1 cellular context compared by ENCODE assay signal in the genomic region with DNA sequence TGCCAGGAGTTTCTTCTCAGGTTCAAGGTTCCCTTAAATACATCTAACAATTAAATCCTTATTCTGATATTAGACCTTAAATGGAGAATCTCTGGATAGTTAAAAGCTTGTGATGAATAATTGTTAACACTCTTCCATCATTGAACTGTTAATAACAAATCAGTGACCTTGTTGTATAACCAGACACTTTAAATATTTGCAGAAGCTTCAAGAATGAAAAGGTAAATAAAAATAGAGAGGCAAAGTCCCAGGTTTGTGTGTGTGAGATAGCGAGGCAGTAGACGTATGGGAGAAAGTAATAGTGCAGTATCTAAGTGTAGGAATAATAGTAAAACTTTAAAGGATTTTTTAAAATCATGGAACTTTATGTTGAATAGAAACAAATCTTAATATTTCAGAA.
TF ChIP-seq lines count a peak whose summit lies in the region.

No MANE protein-coding gene starts in this region.

TF ChIP-seq in HepG2, 621 proteins besides CTCF, POLR2A, EP300 and RAD21 (continued from another document and continues in another):
- TF ChIP-seq, protein P1, sequence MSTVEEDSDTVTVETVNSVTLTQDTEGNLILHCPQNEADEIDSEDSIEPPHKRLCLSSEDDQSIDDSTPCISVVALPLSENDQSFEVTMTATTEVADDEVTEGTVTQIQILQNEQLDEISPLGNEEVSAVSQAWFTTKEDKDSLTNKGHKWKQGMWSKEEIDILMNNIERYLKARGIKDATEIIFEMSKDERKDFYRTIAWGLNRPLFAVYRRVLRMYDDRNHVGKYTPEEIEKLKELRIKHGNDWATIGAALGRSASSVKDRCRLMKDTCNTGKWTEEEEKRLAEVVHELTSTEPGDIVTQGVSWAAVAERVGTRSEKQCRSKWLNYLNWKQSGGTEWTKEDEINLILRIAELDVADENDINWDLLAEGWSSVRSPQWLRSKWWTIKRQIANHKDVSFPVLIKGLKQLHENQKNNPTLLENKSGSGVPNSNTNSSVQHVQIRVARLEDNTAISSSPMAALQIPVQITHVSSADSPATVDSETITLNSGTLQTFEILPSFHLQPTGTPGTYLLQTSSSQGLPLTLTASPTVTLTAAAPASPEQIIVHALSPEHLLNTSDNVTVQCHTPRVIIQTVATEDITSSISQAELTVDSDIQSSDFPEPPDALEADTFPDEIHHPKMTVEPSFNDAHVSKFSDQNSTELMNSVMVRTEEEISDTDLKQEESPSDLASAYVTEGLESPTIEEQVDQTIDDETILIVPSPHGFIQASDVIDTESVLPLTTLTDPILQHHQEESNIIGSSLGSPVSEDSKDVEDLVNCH (CRISPR knock-in tag; IDR thresholded peaks at IDR 0.05) = no peak
- TF ChIP-seq HOXA5 (CRISPR knock-in tag; IDR thresholded peaks at IDR 0.05) (no peak), NFIC (IDR thresholded peaks at IDR 0.05; ENCODE audit: low read length) (peak; percentile 34; the same call in 1 of the 2 replicates), RFX1 (IDR thresholded peaks at IDR 0.05) (no peak), ZNF775 (CRISPR knock-in tag; IDR thresholded peaks at IDR 0.05; ENCODE audit: borderline replicate concordance) (no peak), DNMT3B (CRISPR knock-in tag; conservative IDR thresholded peaks at IDR 0.05) (no peak), ZNF746 (CRISPR knock-in tag; IDR thresholded peaks at IDR 0.05) (no peak), ZNF251 (CRISPR knock-in tag; IDR thresholded peaks at IDR 0.05) (no peak), KLF16 (CRISPR knock-in tag; IDR thresholded peaks at IDR 0.05) (no peak), ZNF547 (CRISPR knock-in tag; IDR thresholded peaks at IDR 0.05) (no peak), KLF6 (CRISPR knock-in tag; IDR thresholded peaks at IDR 0.05) (no peak), ASH2L (IDR thresholded peaks at IDR 0.05; ENCODE audit: insufficient read length, low read depth, low read length) (no peak), MIXL1 (CRISPR knock-in tag; IDR thresholded peaks at IDR 0.05) (peak; percentile 60), ZFAT (CRISPR knock-in tag; conservative IDR thresholded peaks at IDR 0.05) (no peak), SMARCE1 (IDR thresholded peaks at IDR 0.05; ENCODE audit: borderline replicate concordance) (no peak), ZNF143 (CRISPR knock-in tag; IDR thresholded peaks at IDR 0.05) (no peak), SNAI1 (CRISPR knock-in tag; IDR thresholded peaks at IDR 0.05; ENCODE audit: borderline replicate concordance) (no peak), ZNF33A (CRISPR knock-in tag; IDR thresholded peaks at IDR 0.05; ENCODE audit: borderline replicate concordance) (no peak), ATAD3A (CRISPR knock-in tag; IDR thresholded peaks at IDR 0.05) (no peak), FOXA1 (IDR thresholded peaks at IDR 0.05) (no peak), FOXA1 (CRISPR knock-in tag; IDR thresholded peaks at IDR 0.05) (no peak), SOX5 (CRISPR knock-in tag; IDR thresholded peaks at IDR 0.05; ENCODE audit: borderline replicate concordance) (no peak; the same call in 1 of the 2 replicates), KDM3A (CRISPR knock-in tag; IDR thresholded peaks at IDR 0.05; ENCODE audit: low read depth) (no peak), ZNF30 (CRISPR knock-in tag; IDR thresholded peaks at IDR 0.05) (no peak)
- TF ChIP-seq, protein P2, sequence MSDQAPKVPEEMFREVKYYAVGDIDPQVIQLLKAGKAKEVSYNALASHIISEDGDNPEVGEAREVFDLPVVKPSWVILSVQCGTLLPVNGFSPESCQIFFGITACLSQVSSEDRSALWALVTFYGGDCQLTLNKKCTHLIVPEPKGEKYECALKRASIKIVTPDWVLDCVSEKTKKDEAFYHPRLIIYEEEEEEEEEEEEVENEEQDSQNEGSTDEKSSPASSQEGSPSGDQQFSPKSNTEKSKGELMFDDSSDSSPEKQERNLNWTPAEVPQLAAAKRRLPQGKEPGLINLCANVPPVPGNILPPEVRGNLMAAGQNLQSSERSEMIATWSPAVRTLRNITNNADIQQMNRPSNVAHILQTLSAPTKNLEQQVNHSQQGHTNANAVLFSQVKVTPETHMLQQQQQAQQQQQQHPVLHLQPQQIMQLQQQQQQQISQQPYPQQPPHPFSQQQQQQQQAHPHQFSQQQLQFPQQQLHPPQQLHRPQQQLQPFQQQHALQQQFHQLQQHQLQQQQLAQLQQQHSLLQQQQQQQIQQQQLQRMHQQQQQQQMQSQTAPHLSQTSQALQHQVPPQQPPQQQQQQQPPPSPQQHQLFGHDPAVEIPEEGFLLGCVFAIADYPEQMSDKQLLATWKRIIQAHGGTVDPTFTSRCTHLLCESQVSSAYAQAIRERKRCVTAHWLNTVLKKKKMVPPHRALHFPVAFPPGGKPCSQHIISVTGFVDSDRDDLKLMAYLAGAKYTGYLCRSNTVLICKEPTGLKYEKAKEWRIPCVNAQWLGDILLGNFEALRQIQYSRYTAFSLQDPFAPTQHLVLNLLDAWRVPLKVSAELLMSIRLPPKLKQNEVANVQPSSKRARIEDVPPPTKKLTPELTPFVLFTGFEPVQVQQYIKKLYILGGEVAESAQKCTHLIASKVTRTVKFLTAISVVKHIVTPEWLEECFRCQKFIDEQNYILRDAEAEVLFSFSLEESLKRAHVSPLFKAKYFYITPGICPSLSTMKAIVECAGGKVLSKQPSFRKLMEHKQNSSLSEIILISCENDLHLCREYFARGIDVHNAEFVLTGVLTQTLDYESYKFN (CRISPR knock-in tag; conservative IDR thresholded peaks at IDR 0.05) = peak; percentile 69
- TF ChIP-seq, protein P3, sequence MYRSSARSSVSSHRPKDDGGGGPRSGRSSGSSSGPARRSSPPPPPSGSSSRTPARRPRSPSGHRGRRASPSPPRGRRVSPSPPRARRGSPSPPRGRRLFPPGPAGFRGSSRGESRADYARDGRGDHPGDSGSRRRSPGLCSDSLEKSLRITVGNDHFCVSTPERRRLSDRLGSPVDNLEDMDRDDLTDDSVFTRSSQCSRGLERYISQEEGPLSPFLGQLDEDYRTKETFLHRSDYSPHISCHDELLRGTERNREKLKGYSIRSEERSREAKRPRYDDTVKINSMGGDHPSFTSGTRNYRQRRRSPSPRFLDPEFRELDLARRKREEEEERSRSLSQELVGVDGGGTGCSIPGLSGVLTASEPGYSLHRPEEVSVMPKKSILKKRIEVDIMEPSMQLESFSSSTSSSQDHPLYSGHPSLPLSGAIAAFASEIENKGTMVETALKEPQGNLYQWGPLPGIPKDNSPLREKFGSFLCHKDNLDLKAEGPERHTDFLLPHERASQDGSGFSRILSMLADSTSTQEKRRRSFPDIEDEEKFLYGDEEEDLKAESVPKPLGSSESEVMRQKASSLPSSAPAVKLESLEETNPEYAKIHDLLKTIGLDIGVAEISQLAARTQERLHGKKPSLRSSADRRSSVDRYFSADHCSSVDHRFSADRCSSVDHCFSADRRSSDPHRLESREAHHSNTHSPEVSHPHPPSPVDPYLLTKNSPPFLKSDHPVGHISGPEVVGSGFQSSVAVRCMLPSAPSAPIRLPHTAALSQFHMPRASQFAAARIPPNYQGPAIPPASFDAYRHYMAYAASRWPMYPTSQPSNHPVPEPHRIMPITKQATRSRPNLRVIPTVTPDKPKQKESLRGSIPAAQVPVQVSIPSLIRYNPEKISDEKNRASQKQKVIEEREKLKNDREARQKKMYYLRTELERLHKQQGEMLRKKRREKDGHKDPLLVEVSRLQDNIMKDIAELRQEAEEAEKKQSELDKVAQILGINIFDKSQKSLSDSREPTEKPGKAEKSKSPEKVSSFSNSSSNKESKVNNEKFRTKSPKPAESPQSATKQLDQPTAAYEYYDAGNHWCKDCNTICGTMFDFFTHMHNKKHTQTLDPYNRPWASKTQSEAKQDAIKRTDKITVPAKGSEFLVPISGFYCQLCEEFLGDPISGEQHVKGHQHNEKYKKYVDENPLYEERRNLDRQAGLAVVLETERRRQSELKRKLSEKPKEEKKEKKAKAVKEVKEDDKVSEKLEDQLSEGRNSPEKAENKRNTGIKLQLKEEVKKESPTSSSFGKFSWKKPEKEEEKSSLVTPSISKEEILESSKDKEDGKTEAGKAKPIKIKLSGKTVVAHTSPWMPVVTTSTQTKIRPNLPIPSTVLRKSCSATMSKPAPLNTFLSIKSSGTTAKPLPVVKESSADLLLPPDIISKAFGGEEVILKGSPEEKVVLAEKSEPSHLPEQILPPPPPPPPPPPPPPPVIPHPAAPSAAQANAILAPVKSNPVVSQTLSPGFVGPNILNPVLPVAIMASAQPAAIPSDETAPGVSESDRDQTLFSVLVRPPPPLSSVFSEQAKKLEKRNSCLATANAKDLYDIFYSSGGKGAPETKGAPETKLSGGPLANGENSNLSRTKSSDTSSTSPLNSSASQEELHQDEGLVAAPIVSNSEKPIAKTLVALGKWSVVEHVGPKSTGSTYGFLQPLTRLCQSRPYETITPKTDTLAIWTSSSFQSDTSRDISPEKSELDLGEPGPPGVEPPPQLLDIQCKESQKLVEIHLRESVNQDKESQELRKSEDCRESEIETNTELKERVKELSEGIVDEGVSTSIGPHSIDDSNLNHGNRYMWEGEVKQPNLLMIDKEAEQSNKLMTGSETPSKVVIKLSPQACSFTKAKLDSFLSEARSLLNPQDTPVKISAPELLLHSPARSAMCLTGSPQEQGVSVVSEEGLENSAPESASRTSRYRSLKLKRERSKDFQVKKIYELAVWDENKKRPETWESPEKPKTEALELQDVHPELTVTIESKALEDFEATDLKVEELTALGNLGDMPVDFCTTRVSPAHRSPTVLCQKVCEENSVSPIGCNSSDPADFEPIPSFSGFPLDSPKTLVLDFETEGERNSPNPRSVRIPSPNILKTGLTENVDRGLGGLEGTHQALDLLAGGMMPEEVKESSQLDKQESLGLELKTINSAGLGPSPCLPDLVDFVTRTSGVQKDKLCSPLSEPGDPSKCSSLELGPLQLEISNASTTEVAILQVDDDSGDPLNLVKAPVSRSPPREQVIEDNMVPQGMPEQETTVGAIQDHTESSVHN (CRISPR knock-in tag; IDR thresholded peaks at IDR 0.05) = no peak
- TF ChIP-seq, protein P4, sequence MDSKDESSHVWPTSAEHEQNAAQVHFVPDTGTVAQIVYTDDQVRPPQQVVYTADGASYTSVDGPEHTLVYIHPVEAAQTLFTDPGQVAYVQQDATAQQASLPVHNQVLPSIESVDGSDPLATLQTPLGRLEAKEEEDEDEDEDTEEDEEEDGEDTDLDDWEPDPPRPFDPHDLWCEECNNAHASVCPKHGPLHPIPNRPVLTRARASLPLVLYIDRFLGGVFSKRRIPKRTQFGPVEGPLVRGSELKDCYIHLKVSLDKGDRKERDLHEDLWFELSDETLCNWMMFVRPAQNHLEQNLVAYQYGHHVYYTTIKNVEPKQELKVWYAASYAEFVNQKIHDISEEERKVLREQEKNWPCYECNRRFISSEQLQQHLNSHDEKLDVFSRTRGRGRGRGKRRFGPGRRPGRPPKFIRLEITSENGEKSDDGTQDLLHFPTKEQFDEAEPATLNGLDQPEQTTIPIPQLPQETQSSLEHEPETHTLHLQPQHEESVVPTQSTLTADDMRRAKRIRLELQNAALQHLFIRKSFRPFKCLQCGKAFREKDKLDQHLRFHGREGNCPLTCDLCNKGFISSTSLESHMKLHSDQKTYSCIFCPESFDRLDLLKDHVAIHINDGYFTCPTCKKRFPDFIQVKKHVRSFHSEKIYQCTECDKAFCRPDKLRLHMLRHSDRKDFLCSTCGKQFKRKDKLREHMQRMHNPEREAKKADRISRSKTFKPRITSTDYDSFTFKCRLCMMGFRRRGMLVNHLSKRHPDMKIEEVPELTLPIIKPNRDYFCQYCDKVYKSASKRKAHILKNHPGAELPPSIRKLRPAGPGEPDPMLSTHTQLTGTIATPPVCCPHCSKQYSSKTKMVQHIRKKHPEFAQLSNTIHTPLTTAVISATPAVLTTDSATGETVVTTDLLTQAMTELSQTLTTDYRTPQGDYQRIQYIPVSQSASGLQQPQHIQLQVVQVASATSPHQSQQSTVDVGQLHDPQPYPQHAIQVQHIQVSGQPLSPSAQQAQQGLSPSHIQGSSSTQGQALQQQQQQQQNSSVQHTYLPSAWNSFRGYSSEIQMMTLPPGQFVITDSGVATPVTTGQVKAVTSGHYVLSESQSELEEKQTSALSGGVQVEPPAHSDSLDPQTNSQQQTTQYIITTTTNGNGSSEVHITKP (CRISPR knock-in tag; IDR thresholded peaks at IDR 0.05; ENCODE audit: low read depth) = no peak
- TF ChIP-seq, protein P5, sequence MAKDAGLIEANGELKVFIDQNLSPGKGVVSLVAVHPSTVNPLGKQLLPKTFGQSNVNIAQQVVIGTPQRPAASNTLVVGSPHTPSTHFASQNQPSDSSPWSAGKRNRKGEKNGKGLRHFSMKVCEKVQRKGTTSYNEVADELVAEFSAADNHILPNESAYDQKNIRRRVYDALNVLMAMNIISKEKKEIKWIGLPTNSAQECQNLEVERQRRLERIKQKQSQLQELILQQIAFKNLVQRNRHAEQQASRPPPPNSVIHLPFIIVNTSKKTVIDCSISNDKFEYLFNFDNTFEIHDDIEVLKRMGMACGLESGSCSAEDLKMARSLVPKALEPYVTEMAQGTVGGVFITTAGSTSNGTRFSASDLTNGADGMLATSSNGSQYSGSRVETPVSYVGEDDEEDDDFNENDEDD (CRISPR knock-in tag; IDR thresholded peaks at IDR 0.05; ENCODE audit: borderline replicate concordance) = no peak
- TF ChIP-seq, protein P6, sequence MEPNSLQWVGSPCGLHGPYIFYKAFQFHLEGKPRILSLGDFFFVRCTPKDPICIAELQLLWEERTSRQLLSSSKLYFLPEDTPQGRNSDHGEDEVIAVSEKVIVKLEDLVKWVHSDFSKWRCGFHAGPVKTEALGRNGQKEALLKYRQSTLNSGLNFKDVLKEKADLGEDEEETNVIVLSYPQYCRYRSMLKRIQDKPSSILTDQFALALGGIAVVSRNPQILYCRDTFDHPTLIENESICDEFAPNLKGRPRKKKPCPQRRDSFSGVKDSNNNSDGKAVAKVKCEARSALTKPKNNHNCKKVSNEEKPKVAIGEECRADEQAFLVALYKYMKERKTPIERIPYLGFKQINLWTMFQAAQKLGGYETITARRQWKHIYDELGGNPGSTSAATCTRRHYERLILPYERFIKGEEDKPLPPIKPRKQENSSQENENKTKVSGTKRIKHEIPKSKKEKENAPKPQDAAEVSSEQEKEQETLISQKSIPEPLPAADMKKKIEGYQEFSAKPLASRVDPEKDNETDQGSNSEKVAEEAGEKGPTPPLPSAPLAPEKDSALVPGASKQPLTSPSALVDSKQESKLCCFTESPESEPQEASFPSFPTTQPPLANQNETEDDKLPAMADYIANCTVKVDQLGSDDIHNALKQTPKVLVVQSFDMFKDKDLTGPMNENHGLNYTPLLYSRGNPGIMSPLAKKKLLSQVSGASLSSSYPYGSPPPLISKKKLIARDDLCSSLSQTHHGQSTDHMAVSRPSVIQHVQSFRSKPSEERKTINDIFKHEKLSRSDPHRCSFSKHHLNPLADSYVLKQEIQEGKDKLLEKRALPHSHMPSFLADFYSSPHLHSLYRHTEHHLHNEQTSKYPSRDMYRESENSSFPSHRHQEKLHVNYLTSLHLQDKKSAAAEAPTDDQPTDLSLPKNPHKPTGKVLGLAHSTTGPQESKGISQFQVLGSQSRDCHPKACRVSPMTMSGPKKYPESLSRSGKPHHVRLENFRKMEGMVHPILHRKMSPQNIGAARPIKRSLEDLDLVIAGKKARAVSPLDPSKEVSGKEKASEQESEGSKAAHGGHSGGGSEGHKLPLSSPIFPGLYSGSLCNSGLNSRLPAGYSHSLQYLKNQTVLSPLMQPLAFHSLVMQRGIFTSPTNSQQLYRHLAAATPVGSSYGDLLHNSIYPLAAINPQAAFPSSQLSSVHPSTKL (CRISPR knock-in tag; IDR thresholded peaks at IDR 0.05) = peak; percentile 64
- TF ChIP-seq, protein P7, sequence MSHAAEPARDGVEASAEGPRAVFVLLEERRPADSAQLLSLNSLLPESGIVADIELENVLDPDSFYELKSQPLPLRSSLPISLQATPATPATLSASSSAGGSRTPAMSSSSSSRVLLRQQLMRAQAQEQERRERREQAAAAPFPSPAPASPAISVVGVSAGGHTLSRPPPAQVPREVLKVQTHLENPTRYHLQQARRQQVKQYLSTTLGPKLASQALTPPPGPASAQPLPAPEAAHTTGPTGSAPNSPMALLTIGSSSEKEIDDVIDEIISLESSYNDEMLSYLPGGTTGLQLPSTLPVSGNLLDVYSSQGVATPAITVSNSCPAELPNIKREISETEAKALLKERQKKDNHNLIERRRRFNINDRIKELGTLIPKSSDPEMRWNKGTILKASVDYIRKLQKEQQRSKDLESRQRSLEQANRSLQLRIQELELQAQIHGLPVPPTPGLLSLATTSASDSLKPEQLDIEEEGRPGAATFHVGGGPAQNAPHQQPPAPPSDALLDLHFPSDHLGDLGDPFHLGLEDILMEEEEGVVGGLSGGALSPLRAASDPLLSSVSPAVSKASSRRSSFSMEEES (CRISPR knock-in tag; IDR thresholded peaks at IDR 0.05) = no peak
